In genomic region chr4:79073471-79073870, GRCh38 we compare ENCODE assay signal across 7 cellular contexts.
"Had no signal": no experiment of that assay in that cellular context is flagged by ENCODE, and none has a peak within 500 bp of the region (broad histone marks: within the 10 kb centered on the region; RNA-seq: fewer than 3 reads in every experiment).

No MANE protein-coding gene starts in this region.

- H3K9ac ChIP-seq: KMS-11 had no signal

- DNase-seq: IMR-90, KBM-7, KG1 had no signal

- FAIRE-seq: HepG2, HTR-8/SVneo had no signal

- ATAC-seq: HepG2 had no signal

- H3K4me2 ChIP-seq: KMS-11 had no signal

- H3K27ac ChIP-seq: HL-60, KMS-11 had no signal
